Comparison of ENCODE assay signal across 20 cellular contexts in genomic region chr6:168071620-168072019, GRCh38. TPM values are rescaled to one million over a fixed set of nuclear protein-coding genes. Genes with fewer than 3 reads are reported as not detected.
DNase-seq lines count a peak whose midpoint lies in the region; ATAC-seq and TF ChIP-seq lines count a peak whose summit lies in the region.
"Had no signal": no experiment of that assay in that cellular context is flagged by ENCODE, and none has a peak within 500 bp of the region (broad histone marks: within the 10 kb centered on the region; RNA-seq: fewer than 3 reads in every experiment).

No MANE protein-coding gene starts in this region.

- in situ Hi-C loops in SK-MEL-5 (cut with HindIII; ENCODE audit: low pct_unique_long_range_greater_than_20kb, low sequenced_read_pairs): no loop called here

- no peak overlapping the region for H2BK5ac ChIP-seq in H9 (ENCODE audit: insufficient read length, low read length)

- H3T11ph ChIP-seq in H9 (ENCODE audit: low read length): no peak overlapping the region

- H3K4me1 Mint-ChIP-seq in Caco-2 (ENCODE audit: low read depth, unreplicated experiment) (no peaks in the 10 kb centered on the region), H9 (peaks cover 7 to 12% of the 10 kb centered on the region in 2 experiments), Calu3 (ENCODE audit: low read depth, unreplicated experiment) (no peaks in the 10 kb centered on the region)
- H3K4me1 Mint-ChIP-seq: IgD-negative memory B cell had no signal

- H2BK120ac ChIP-seq in H9 (ENCODE audit: low read depth, low read length, poor library complexity, severe bottlenecking): no peak overlapping the region

- no peak overlapping the region for H3K14ac ChIP-seq in H9 (ENCODE audit: insufficient read depth, low read length)

- H3K27me3 ChIP-seq in Caco-2 (replicated peaks; ENCODE audit: control insufficient read depth, insufficient read depth, low read length) (no peaks in the 10 kb centered on the region), H9 (ENCODE audit: insufficient read depth, low read length) (no peaks in the 10 kb centered on the region), BE2C (0 out of 2 replicates have a peak, but pooled peaks cover under 1% of the 10 kb centered on the region)
- H3K27me3 ChIP-seq: ascending aorta, thyroid gland had no signal

- H3K36me3 ChIP-seq in Caco-2 (ENCODE audit: control insufficient read depth, insufficient read depth, low read length) (no peaks in the 10 kb centered on the region), BE2C (no peaks in the 10 kb centered on the region)
- H3K36me3 ChIP-seq: ascending aorta, HAP-1, thyroid gland had no signal

- BruUV-seq in Caco-2 (replicated peaks; lab: Mats Ljungman, UMichigan): no TSS peak
- BruUV-seq in Calu3 (replicated peaks; lab: Mats Ljungman, UMichigan): no TSS peak

- H3K4me3 Mint-ChIP-seq in Caco-2 (ENCODE audit: unreplicated experiment): no peak overlapping the region
- H3K4me3 Mint-ChIP-seq in H9: no peak overlapping the region
- no peak overlapping the region for H3K4me3 Mint-ChIP-seq in Calu3 (ENCODE audit: low read depth, unreplicated experiment)
- H3K4me3 Mint-ChIP-seq: IgD-negative memory B cell had no signal

- intact Hi-C loops in Caco-2 (cut with micrococcal nuclease; ENCODE audit: unreplicated experiment) (no loop called here), Calu3 (cut with micrococcal nuclease; ENCODE audit: unreplicated experiment) (no loop called here)

- H2BK15ac ChIP-seq in H9 (ENCODE audit: low read depth, low read length): no peak overlapping the region

- no peaks in the 10 kb centered on the region for H3K9me3 ChIP-seq in Caco-2
- H3K9me3 ChIP-seq in H9 (ENCODE audit: control insufficient read depth, low read depth, low read length): no peaks in the 10 kb centered on the region
- H3K9me3 ChIP-seq in BE2C: no peaks in the 10 kb centered on the region
- H3K9me3 ChIP-seq: ascending aorta, HAP-1, thyroid gland had no signal

- H3K4me1 ChIP-seq in Caco-2: peaks cover 8% of the 10 kb centered on the region
- H3K4me1 ChIP-seq in H9 (ENCODE audit: insufficient read depth, low read length): no peaks in the 10 kb centered on the region
- H3K4me1 ChIP-seq in BE2C: no peaks in the 10 kb centered on the region
- H3K4me1 ChIP-seq: ascending aorta, HAP-1, thyroid gland had no signal

- no peak overlapping the region for H4K8ac ChIP-seq in H9 (replicated peaks; ENCODE audit: insufficient read length, low read depth, low read length)

- no peak overlapping the region for H3K23ac ChIP-seq in H9 (ENCODE audit: insufficient read length, low read depth, low read length)

- H2AFZ ChIP-seq in H9 (ENCODE audit: low read length): no peak overlapping the region

- H3K27ac Mint-ChIP-seq in Caco-2 (ENCODE audit: unreplicated experiment) (no peak overlapping the region), H9 (no peak overlapping the region; a peak in 1 of 7 replicates), Calu3 (ENCODE audit: unreplicated experiment) (no peak overlapping the region)
- H3K27ac Mint-ChIP-seq: IgD-negative memory B cell had no signal

- H3K23me2 ChIP-seq in H9 (ENCODE audit: insufficient read length, low read depth, low read length, poor library complexity, severe bottlenecking): no peaks in the 10 kb centered on the region

- H3K4me3 ChIP-seq in Caco-2 (ENCODE audit: low read depth, low read length): no peak overlapping the region
- no peak overlapping the region for H3K4me3 ChIP-seq in BE2C (ENCODE audit: low read depth, low read length)
- H3K4me3 ChIP-seq: ascending aorta, HAP-1, thyroid gland had no signal

- POLR2A ChIA-PET in Caco-2 (lab: Charles Lee): no interaction called here

- H3K27ac ChIP-seq in H9 (ENCODE audit: insufficient read length, low read depth, low read length): no peak overlapping the region
- H3K27ac ChIP-seq: ascending aorta, thyroid gland had no signal

- H3K9me3 Mint-ChIP-seq in Caco-2 (ENCODE audit: unreplicated experiment) (no peaks in the 10 kb centered on the region), H9 (no peaks in the 10 kb centered on the region; a peak in 1 of 5 replicates), Calu3 (ENCODE audit: low read depth, unreplicated experiment) (no peaks in the 10 kb centered on the region)
- H3K9me3 Mint-ChIP-seq: IgD-negative memory B cell had no signal

- H4K91ac ChIP-seq in H9 (ENCODE audit: insufficient read length, low read depth, low read length): no peak overlapping the region

- no peak overlapping the region for H3K9ac ChIP-seq in H9 (ENCODE audit: extremely low read depth, insufficient read length, low read length)

- ATAC-seq in HG03175 (IDR thresholded peaks at IDR 0.05; ENCODE audit: unreplicated experiment): no peak
- ATAC-seq: SK-N-SH treated with all-trans-retinoic acid at 6 μM for 48 hours had no signal

- no peak overlapping the region for H3K18ac ChIP-seq in H9 (ENCODE audit: insufficient read length, low read depth, low read length)

- no peak overlapping the region for H3K56ac ChIP-seq in H9 (ENCODE audit: insufficient read length, low read depth, low read length)

- H3K27me3 Mint-ChIP-seq in Caco-2 (ENCODE audit: insufficient read depth, unreplicated experiment) (no peaks in the 10 kb centered on the region), H9 (ENCODE audit: low read depth) (peaks cover 3% of the 10 kb centered on the region), Calu3 (ENCODE audit: unreplicated experiment) (peaks cover 78% of the 10 kb centered on the region)
- H3K27me3 Mint-ChIP-seq: IgD-negative memory B cell had no signal

- peak in 1 of 2 experiments; percentile 32 for DNase-seq in Caco-2
- DNase-seq in H9: peak; percentile 78
- DNase-seq in SK-MEL-5 (ENCODE audit: low read depth, low spot score): peak; percentile 19
- peak; percentile 90 for DNase-seq in iPS-NIHi7 (ENCODE audit: extremely low spot score)
- no peak for DNase-seq in NCI-H187 treated with DMSO at 0.1 percent for 48 hours (lab: John Stamatoyannopoulos, UW)
- no peak for DNase-seq in BE2C
- DNase-seq in Calu3: no peak
- DNase-seq: activated CD8-positive, alpha-beta memory T cell treated with anti-CD3 and anti-CD28 coated beads for 24 hours; activated effector memory CD4-positive, alpha-beta T cell treated with Interleukin-2 at 50 U/mL for 16 hours; NCI-H1092; stimulated activated CD4-positive, alpha-beta T cell treated with anti-CD3 and anti-CD28 coated beads, Interleukin-4, amount 100 ng/mL, for 24 hours; thyroid gland had no signal

- CTCF ChIA-PET in Caco-2 (lab: Charles Lee): interaction anchor here (0.8 kb wide), 1 partner anchor 10 kb away, joined by 3 read pairs; no protein-coding TSS in a partner anchor
- CTCF ChIA-PET in Calu3 (lab: Charles Lee): interaction anchor here (0.5 to 1.3 kb wide), 2 partner anchors 11 to 648 kb away, joined by 3 to 4 read pairs; no protein-coding TSS in a partner anchor

- H3K79me1 ChIP-seq in H9 (ENCODE audit: insufficient read depth, low read depth, low read length, poor library complexity, severe bottlenecking): no peaks in the 10 kb centered on the region

- no peak overlapping the region for H2AK5ac ChIP-seq in H9 (ENCODE audit: insufficient read length, low read length)

- H3K4me2 ChIP-seq in H9 (ENCODE audit: insufficient read depth, insufficient read length, low read length): no peak overlapping the region

- H3K4ac ChIP-seq in H9 (ENCODE audit: low read depth, low read length): no peak overlapping the region

- TF ChIP-seq CTCF in Caco-2 (IDR thresholded peaks at IDR 0.05; ENCODE audit: insufficient read depth in 1 of 2, low read depth in 1 of 2, low read length in 1 of 2, severe bottlenecking in 1 of 2, unreplicated experiment in 1 of 2) (peak; percentile 8 to 25), H9 (conservative IDR thresholded peaks at IDR 0.05) (peak; percentile 75), BE2C (IDR thresholded peaks at IDR 0.05; ENCODE audit: low read depth, low read length) (no peak), Calu3 (IDR thresholded peaks at IDR 0.05; ENCODE audit: unreplicated experiment) (no peak)

- H2BK12ac ChIP-seq in H9 (ENCODE audit: insufficient read length, low read depth, low read length): no peak overlapping the region

- H2BK20ac ChIP-seq in H9 (ENCODE audit: low read depth, low read length, poor library complexity, severe bottlenecking): no peak overlapping the region

- no peaks in the 10 kb centered on the region for H4K20me1 ChIP-seq in H9 (ENCODE audit: control insufficient read depth, insufficient read depth, insufficient read length)

- H4K5ac ChIP-seq in H9 (ENCODE audit: insufficient read length, low read depth, low read length): no peak overlapping the region

- no peaks in the 10 kb centered on the region for H3K36me3 Mint-ChIP-seq in Caco-2 (ENCODE audit: insufficient read depth, unreplicated experiment)
- no peaks in the 10 kb centered on the region for H3K36me3 Mint-ChIP-seq in H9 (ENCODE audit: insufficient read depth in 1 of 3, low read depth in 3 of 3)
- no peaks in the 10 kb centered on the region for H3K36me3 Mint-ChIP-seq in Calu3 (ENCODE audit: insufficient read depth, unreplicated experiment)
- H3K36me3 Mint-ChIP-seq: IgD-negative memory B cell had no signal

- WGBS in H9 (ENCODE audit: extremely low coverage, insufficient read length, low lambda C conversion rate): no CpG with 5 or more reads among the region's 9 CpGs

- H3K79me2 ChIP-seq in H9 (ENCODE audit: insufficient read depth, low read length): no peaks in the 10 kb centered on the region

RNA-seq across cellular contexts. Expression of gene FRMD1, which starts 7.4 kb away (rescaled TPM):
- total RNA-seq in Caco-2 (2022) (0.07 and 0.14 TPM in 2 replicates), H9 (2021) (not detected in 2 replicates), Calu3 (2022) (not detected in 2 replicates)
- total RNA-seq in SK-MEL-5 (2014; rRNA removed; shearing (Covaris generic)): not detected in 2 replicates
- not detected in 2 replicates for polyA plus RNA-seq in SK-MEL-5 (2015; cell fraction: cytosol; rRNA removed)
- not detected in 2 replicates for polyA plus RNA-seq in SK-MEL-5 (2015; cell fraction: nucleus; rRNA removed)
- polyA plus RNA-seq in BE2C (2012; ENCODE audit: insufficient read depth, insufficient read length, low read depth): not detected
- total RNA-seq: ascending aorta, mucosa of gallbladder, skeletal muscle tissue had no signal
- polyA plus RNA-seq: BJ, IgD-negative memory B cell had no signal

Comparison
In these comparisons a context has a peak if more than half of its experiments do, and no peak if none do; other contexts are left out.
1. DNase-seq: peak in H9 (single experiment), SK-MEL-5 (single experiment) and iPS-NIHi7 (single experiment); none in NCI-H187 treated with DMSO at 0.1 percent for 48 hours (single experiment), BE2C (single experiment) and Calu3 (single experiment).
2. CTCF ChIP-seq: peak in Caco-2 (2 of 2) and H9 (single experiment); none in BE2C (single experiment) and Calu3 (single experiment).